1 cellular context compared by ENCODE assay signal in the genomic region with DNA sequence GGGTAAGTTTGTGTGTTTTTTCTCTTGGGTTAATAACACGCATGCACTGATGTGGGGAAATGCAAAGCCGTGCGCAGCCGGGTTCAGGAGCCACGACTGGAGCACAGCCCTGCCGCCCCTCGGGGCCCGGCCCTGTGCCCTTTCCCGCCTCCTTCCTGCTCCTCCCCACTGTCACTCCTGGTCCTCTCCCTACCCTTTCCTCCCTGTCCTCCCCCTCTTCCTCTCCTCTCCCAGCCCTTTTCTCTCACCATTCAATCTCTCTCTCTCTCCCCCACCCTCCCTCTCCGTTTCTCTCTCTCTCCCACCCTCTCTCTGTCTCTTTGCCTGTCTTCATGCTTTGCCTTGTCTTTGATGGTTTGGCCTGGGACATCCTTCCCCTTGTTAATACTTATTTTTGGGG.
TF ChIP-seq lines count a peak whose summit lies in the region.

No MANE protein-coding gene starts in this region.

TF ChIP-seq in HEK293, 187 proteins besides CTCF, POLR2A, EP300 and RAD21 (continued from another document):
- TF ChIP-seq ZNF398 (tag by site-specific recombination; IDR thresholded peaks at IDR 0.05) (peak; percentile 58), ZNF132 (tag by site-specific recombination; IDR thresholded peaks at IDR 0.05; ENCODE audit: borderline replicate concordance) (no peak), ZNF140 (tag by site-specific recombination; IDR thresholded peaks at IDR 0.05) (no peak), ZNF391 (tag by site-specific recombination; IDR thresholded peaks at IDR 0.05; ENCODE audit: borderline replicate concordance, low read depth) (no peak), ZNF791 (tag by site-specific recombination; IDR thresholded peaks at IDR 0.05) (no peak), ZNF580 (tag by site-specific recombination; IDR thresholded peaks at IDR 0.05) (no peak), ZNF146 (tag by site-specific recombination; IDR thresholded peaks at IDR 0.05) (no peak), ZNF133 (tag by site-specific recombination; IDR thresholded peaks at IDR 0.05) (no peak), ZNF362 (tag by site-specific recombination; IDR thresholded peaks at IDR 0.05) (no peak), ZBTB8A (tag by site-specific recombination; IDR thresholded peaks at IDR 0.05) (no peak), ZNF658 (tag by site-specific recombination; IDR thresholded peaks at IDR 0.05) (no peak), ZNF664 (tag by site-specific recombination; IDR thresholded peaks at IDR 0.05) (no peak), ZNF707 (tag by site-specific recombination; IDR thresholded peaks at IDR 0.05) (no peak), ZNF175 (tag by site-specific recombination; IDR thresholded peaks at IDR 0.05) (no peak), ZNF138 (tag by site-specific recombination; IDR thresholded peaks at IDR 0.05; ENCODE audit: borderline replicate concordance) (no peak), REPIN1 (tag by site-specific recombination; IDR thresholded peaks at IDR 0.05; ENCODE audit: low read depth) (no peak), ZNF843 (tag by site-specific recombination; IDR thresholded peaks at IDR 0.05) (no peak)
- TF ChIP-seq, protein P1, sequence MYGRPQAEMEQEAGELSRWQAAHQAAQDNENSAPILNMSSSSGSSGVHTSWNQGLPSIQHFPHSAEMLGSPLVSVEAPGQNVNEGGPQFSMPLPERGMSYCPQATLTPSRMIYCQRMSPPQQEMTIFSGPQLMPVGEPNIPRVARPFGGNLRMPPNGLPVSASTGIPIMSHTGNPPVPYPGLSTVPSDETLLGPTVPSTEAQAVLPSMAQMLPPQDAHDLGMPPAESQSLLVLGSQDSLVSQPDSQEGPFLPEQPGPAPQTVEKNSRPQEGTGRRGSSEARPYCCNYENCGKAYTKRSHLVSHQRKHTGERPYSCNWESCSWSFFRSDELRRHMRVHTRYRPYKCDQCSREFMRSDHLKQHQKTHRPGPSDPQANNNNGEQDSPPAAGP (tag by site-specific recombination; IDR thresholded peaks at IDR 0.05): 0 out of 2 replicates have a peak, but pooled peaks have one; percentile 70
